Comparison of ENCODE assay signal across 8 cellular contexts in the genomic region with DNA sequence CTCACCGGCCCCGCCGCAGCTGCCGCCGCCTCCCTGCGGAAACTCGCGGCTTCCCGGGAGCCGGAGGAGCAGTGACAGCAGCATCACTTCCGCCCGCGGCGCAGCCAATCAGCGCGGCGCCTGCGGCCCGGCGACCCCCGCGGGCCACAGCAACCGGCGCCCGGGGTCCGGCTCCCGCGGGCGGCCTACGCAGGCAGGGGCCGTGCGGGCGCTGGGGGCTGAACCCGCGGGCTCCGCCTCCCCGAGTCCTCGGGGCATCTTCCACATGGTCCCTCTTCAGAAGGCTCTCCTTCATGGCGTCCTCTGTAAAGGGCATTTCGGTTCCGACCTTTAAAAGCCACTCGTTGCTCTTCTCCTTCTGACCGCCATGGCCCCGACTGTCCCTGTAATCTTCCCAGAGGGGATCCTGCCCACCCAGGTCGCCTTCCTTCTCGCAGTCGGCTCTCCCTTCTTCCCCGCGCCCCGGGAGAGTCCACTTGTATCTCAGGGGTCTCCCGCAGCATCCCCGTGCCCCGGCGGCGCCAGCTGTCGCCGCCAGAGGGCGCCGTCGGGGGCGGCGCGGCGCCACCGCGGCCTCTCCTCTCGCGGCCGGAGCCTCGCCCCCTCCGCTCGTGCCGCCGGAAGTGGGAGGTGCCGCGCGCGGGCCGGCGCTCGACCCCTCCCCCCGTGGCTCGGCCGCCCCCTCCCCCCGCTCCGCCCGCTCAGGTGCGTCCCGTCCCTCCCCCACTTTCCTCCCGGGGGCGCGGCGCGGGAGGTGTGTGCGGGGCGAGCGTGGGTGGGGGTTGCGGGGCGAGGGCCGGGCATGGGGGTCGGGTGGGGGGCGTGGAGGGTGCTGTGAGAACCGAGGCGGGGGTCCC. TPM values are rescaled to one million over a fixed set of nuclear protein-coding genes. Genes with fewer than 3 reads are reported as not detected.
DNase-seq lines count a peak whose midpoint lies in the region; ATAC-seq and TF ChIP-seq lines count a peak whose summit lies in the region.

PCSK7 (minus strand) TSS at position 52 of the 857 bp plus-strand sequence. CDS start 2,229 bp downstream, outside the sequence.
RNF214 (plus strand) TSS at position 650 of the 857 bp plus-strand sequence. CDS start 1,602 bp downstream, outside the sequence.

- no peaks in the 10 kb centered on the region for H3K27me3 Mint-ChIP-seq in CD4-positive, CD25-positive, alpha-beta regulatory T cell
- H3K27me3 Mint-ChIP-seq in endothelial cell (ENCODE audit: unreplicated experiment): peaks cover 14% of the 10 kb centered on the region

- peak within 1 kb of the TSS; percentile 97 for H3K4me3 ChIP-seq in CD4-positive, CD25-positive, alpha-beta regulatory T cell (ENCODE audit: low read depth, low read length)

- peaks cover 26% of the 10 kb centered on the region for H3K36me3 ChIP-seq in CD4-positive, CD25-positive, alpha-beta regulatory T cell (ENCODE audit: control insufficient read depth, insufficient read depth, low read length)

- H3K9me3 Mint-ChIP-seq in CD4-positive, CD25-positive, alpha-beta regulatory T cell: peaks cover 0 to 1% (median 0%) of the 10 kb centered on the region in 7 donors
- no peaks in the 10 kb centered on the region for H3K9me3 Mint-ChIP-seq in endothelial cell (ENCODE audit: unreplicated experiment)

- peak within 1 kb of the TSS; percentile 92 for H3K27ac ChIP-seq in CD4-positive, CD25-positive, alpha-beta regulatory T cell (ENCODE audit: insufficient read depth, low read length, poor library complexity, severe bottlenecking)

- peaks cover 0 to 59% (median 42%) of the 10 kb centered on the region in 4 donors for H3K4me1 Mint-ChIP-seq in CD4-positive, CD25-positive, alpha-beta regulatory T cell
- H3K4me1 Mint-ChIP-seq in endothelial cell (ENCODE audit: unreplicated experiment): peaks cover 26% of the 10 kb centered on the region

- peak; percentile 74 to 84 (median 77) for DNase-seq in CD4-positive, CD25-positive, alpha-beta regulatory T cell
- DNase-seq in NOMO-1 treated with dmso at 0.1 percent for 144 hours (lab: John Stamatoyannopoulos, UW; ENCODE audit: unreplicated experiment): peak; percentile 71
- peak; percentile 75 for DNase-seq in activated CD8-positive, alpha-beta memory T cell treated with anti-CD3 and anti-CD28 coated beads, Interleukin-2, amount 50 U/mL, for 4 hours
- DNase-seq in endothelial cell (ENCODE audit: low spot score): peak; percentile 85
- peak; percentile 84 for DNase-seq in midbrain (lab: John Stamatoyannopoulos, UW)
- DNase-seq in stimulated activated CD8-positive, alpha-beta memory T cell treated with anti-CD3 and anti-CD28 coated beads, Interleukin-2, amount 100 ng/mL, for 1 hour (ENCODE audit: low read depth in 2 of 2): peak; percentile 55 to 59

- H3K27ac Mint-ChIP-seq in CD4-positive, CD25-positive, alpha-beta regulatory T cell: peak within 1 kb of the TSS; percentile 95 to 100 (median 99)
- peak within 1 kb of the TSS; percentile 96 for H3K27ac Mint-ChIP-seq in endothelial cell (ENCODE audit: unreplicated experiment)

- ATAC-seq in CD4-positive, CD25-positive, alpha-beta regulatory T cell (ENCODE audit: low read depth in 2 of 2): peak; percentile 76 to 81
- ATAC-seq in GM19328 (IDR thresholded peaks at IDR 0.05; ENCODE audit: unreplicated experiment) (peak; percentile 58), HG03521 (IDR thresholded peaks at IDR 0.05; ENCODE audit: unreplicated experiment) (peak; percentile 72)

- H3K4me3 Mint-ChIP-seq in CD4-positive, CD25-positive, alpha-beta regulatory T cell: peak within 1 kb of the TSS; percentile 93 to 100 (median 98)
- peak within 1 kb of the TSS; percentile 99 for H3K4me3 Mint-ChIP-seq in endothelial cell (ENCODE audit: unreplicated experiment)

- H3K9me3 ChIP-seq in CD4-positive, CD25-positive, alpha-beta regulatory T cell (ENCODE audit: control insufficient read depth in 2 of 2, low read length in 2 of 2): no peaks in the 10 kb centered on the region

- peaks cover 40% of the 10 kb centered on the region for H3K4me1 ChIP-seq in CD4-positive, CD25-positive, alpha-beta regulatory T cell (ENCODE audit: control insufficient read depth, insufficient read depth, low read length, poor library complexity, severe bottlenecking)

- H3K36me3 Mint-ChIP-seq in CD4-positive, CD25-positive, alpha-beta regulatory T cell: peaks cover 23% of the 10 kb centered on the region
- peaks cover 13% of the 10 kb centered on the region for H3K36me3 Mint-ChIP-seq in endothelial cell (ENCODE audit: low read depth, unreplicated experiment)

- no peaks in the 10 kb centered on the region for H3K27me3 ChIP-seq in CD4-positive, CD25-positive, alpha-beta regulatory T cell (ENCODE audit: control insufficient read depth, insufficient read depth, low read length)

- peak; percentile 95 for TF ChIP-seq CTCF in endothelial cell (IDR thresholded peaks at IDR 0.05; ENCODE audit: unreplicated experiment)

RNA-seq across cellular contexts. Expression of gene PCSK7, which starts in this region (rescaled TPM):
- 478 TPM for total RNA-seq in CD4-positive, CD25-positive, alpha-beta regulatory T cell
- 10 to 100 TPM; 55.0 to 76.1 (median 63.4) TPM for polyA plus RNA-seq in CD4-positive, CD25-positive, alpha-beta regulatory T cell
- 93.6 TPM for total RNA-seq in endothelial cell (ENCODE audit: unreplicated experiment)

RNA-seq across cellular contexts. Expression of gene RNF214, which starts in this region (rescaled TPM):
- total RNA-seq in CD4-positive, CD25-positive, alpha-beta regulatory T cell: 54.6 TPM
- 10 to 100 TPM; 51.0 to 69.6 (median 55.7) TPM for polyA plus RNA-seq in CD4-positive, CD25-positive, alpha-beta regulatory T cell
- total RNA-seq in endothelial cell (ENCODE audit: unreplicated experiment): 37.1 TPM

Comparison
In these comparisons a context has a peak if more than half of its experiments do, and no peak if none do; other contexts are left out.
1. Peak in every context shown above with its lines: DNase-seq, ATAC-seq, H3K4me3 ChIP-seq and H3K27ac ChIP-seq.